8 cellular contexts compared by ENCODE assay signal in genomic region chr19:45584332-45585157, GRCh38. TPM values are rescaled to one million over a fixed set of nuclear protein-coding genes. Genes with fewer than 3 reads are reported as not detected.
DNase-seq lines count a peak whose midpoint lies in the region; ATAC-seq and TF ChIP-seq lines count a peak whose summit lies in the region.

Gene OPA3 (minus strand): TSS chr19:45584802. CDS start chr19:45584764, 38 bp downstream.

- 0 to 1% methylated on average over 62 to 63 of the region's 63 CpGs for WGBS in heart right ventricle, 2 donors

- peaks cover 0 to 18% (median 0%) of the 10 kb centered on the region in 9 donors for H3K36me3 ChIP-seq in heart right ventricle
- H3K36me3 ChIP-seq in upper lobe of right lung = no peaks in the 10 kb centered on the region

- H3K4me3 ChIP-seq in heart right ventricle (peak within 1 kb of the TSS; percentile 45 to 78 (median 66)), upper lobe of right lung (peak within 1 kb of the TSS; percentile 83)

- DNase-seq in GM13976 (ENCODE audit: low spot score) (peak; percentile 97), NCI-H146 treated with DMSO at 0.1 percent for 48 hours (lab: John Stamatoyannopoulos, UW; ENCODE audit: unreplicated experiment) (peak; percentile 99), amniotic epithelial cell (ENCODE audit: low read depth) (peak; percentile 100), heart right ventricle (peak; percentile 99 to 100), posterior cingulate gyrus (peak; percentile 98 to 100 (median 100)), upper lobe of right lung (peak; percentile 100)

- intact Hi-C loops in T-helper 1 cell treated with Interleukin-12 subunit alpha and Interleukin-12 subunit beta and Interleukin-4 antibody, amounts not matched to agents 30 ng/mL and 1 ng/mL, for 36 hours (cut with micrococcal nuclease) = loop anchor here (1.0 to 10.0 kb wide), 20 partner anchors 32 to 1530 kb away; partner anchors contain the start of genes BLOC1S3, ERCC1, FOSB and IRF2BP1
- intact Hi-C loops in heart right ventricle (cut with DNase I) (loop anchor here in 3 of 10 donors (10.0 kb wide), 1 partner anchor 60 kb away; no protein-coding TSS in a partner anchor), posterior cingulate gyrus (cut with DNase I) (no loop called here), upper lobe of right lung (cut with DNase I) (no loop called here)

- H3K27ac ChIP-seq in heart right ventricle (peak within 1 kb of the TSS; percentile 84 to 99 (median 96)), upper lobe of right lung (peak within 1 kb of the TSS; percentile 93)

- in situ Hi-C loops in GM13976 (cut with MboI; ENCODE audit: low sequenced_read_pairs, unreplicated experiment) = no loop called here

- TF ChIP-seq CTCF in GM13976 (IDR thresholded peaks at IDR 0.05; ENCODE audit: borderline replicate concordance, control extremely low read depth, extremely low read depth, insufficient read depth, missing control alignments) = no peak
- TF ChIP-seq CTCF in heart right ventricle (IDR thresholded peaks at IDR 0.05) = peak in 5 of 9 donors; percentile 11 to 43 (median 26)
- TF ChIP-seq CTCF in upper lobe of right lung (IDR thresholded peaks at IDR 0.05) = peak; percentile 25

- no peaks in the 10 kb centered on the region for H3K27me3 ChIP-seq in heart right ventricle
- no peaks in the 10 kb centered on the region for H3K27me3 ChIP-seq in upper lobe of right lung

- ATAC-seq in HG02870 (IDR thresholded peaks at IDR 0.05; ENCODE audit: unreplicated experiment) (peak; percentile 82), heart right ventricle (peak; percentile 94 to 97 (median 96)), upper lobe of right lung (peak; percentile 95)

- H3K4me1 ChIP-seq in heart right ventricle (peaks cover 0 to 21% (median 15%) of the 10 kb centered on the region in 9 donors), upper lobe of right lung (peaks cover 12% of the 10 kb centered on the region)

- H3K9me3 ChIP-seq in heart right ventricle = no peaks in the 10 kb centered on the region
- H3K9me3 ChIP-seq in upper lobe of right lung = no peaks in the 10 kb centered on the region

RNA-seq across cellular contexts. Expression of gene OPA3, which starts in this region (rescaled TPM):
- total RNA-seq in T-helper 1 cell treated with Interleukin-12 subunit alpha and Interleukin-12 subunit beta and Interleukin-4 antibody, amounts not matched to agents 30 ng/mL and 1 ng/mL, for 36 hours = 14.8 and 15.0 TPM in 2 replicates
- total RNA-seq in heart right ventricle = 10 to 100 TPM; 20.0 to 27.9 (median 24.2) TPM
- polyA plus RNA-seq in heart right ventricle = 10 to 100 TPM; 10.2 to 10.7 TPM
- total RNA-seq in upper lobe of right lung = 13.0 TPM

Comparison
In these comparisons a context has a peak if more than half of its experiments do, and no peak if none do; other contexts are left out.
1. Peak in every context shown above with its lines: DNase-seq, ATAC-seq, H3K4me3 ChIP-seq and H3K27ac ChIP-seq.